1 cellular context compared by ENCODE assay signal in the genomic region with DNA sequence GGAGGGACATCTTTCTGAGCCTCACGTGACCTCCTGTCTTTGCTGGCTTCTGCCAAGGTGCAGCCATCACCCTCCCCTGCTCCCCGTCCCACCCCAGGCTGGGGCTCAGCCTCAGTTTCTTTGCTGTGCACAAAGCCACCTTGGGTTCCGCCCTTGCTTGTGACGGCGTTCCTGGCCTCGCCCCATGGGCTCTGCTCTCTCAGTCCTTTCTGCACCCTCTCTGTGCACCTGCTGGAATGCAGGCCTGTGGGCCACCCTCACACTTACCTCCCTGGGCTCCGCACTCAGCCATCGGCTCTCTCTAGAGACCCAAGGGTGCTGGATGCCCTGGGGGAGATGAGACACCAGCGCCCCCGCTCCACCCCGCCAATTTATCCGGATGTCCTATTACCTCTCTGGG.
TF ChIP-seq lines count a peak whose summit lies in the region.

No MANE protein-coding gene starts in this region.

TF ChIP-seq in HepG2, 621 proteins besides CTCF, POLR2A, EP300 and RAD21:
- TF ChIP-seq ZSCAN9 (CRISPR knock-in tag; IDR thresholded peaks at IDR 0.05; ENCODE audit: borderline replicate concordance) (no peak), RARG (CRISPR knock-in tag; IDR thresholded peaks at IDR 0.05; ENCODE audit: low read depth) (no peak), ZNF563 (CRISPR knock-in tag; IDR thresholded peaks at IDR 0.05) (no peak), KAT2B (IDR thresholded peaks at IDR 0.05; ENCODE audit: borderline replicate concordance, low read depth, low read length) (no peak), ZNF7 (CRISPR knock-in tag; IDR thresholded peaks at IDR 0.05) (no peak), PITX1 (CRISPR knock-in tag; IDR thresholded peaks at IDR 0.05) (no peak), SOX6 (IDR thresholded peaks at IDR 0.05) (no peak), SOX6 (CRISPR knock-in tag; IDR thresholded peaks at IDR 0.05) (no peak), ZNF768 (CRISPR knock-in tag; IDR thresholded peaks at IDR 0.05) (peak; percentile 87; the same call in 1 of the 2 replicates), FOSL2 (CRISPR knock-in tag; IDR thresholded peaks at IDR 0.05) (no peak), ZBTB39 (CRISPR knock-in tag; IDR thresholded peaks at IDR 0.05) (no peak), NFYB (CRISPR knock-in tag; IDR thresholded peaks at IDR 0.05) (no peak)
- TF ChIP-seq, protein P1, sequence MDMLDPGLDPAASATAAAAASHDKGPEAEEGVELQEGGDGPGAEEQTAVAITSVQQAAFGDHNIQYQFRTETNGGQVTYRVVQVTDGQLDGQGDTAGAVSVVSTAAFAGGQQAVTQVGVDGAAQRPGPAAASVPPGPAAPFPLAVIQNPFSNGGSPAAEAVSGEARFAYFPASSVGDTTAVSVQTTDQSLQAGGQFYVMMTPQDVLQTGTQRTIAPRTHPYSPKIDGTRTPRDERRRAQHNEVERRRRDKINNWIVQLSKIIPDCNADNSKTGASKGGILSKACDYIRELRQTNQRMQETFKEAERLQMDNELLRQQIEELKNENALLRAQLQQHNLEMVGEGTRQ (IDR thresholded peaks at IDR 0.05; ENCODE audit: low read depth, low read length) = peak; percentile 28; the same call in 1 of the 2 replicates
- TF ChIP-seq, protein P1 (CRISPR knock-in tag; IDR thresholded peaks at IDR 0.05; ENCODE audit: borderline replicate concordance) = no peak
